8 cellular contexts compared by ENCODE assay signal in genomic region chr6:7146079-7146828, GRCh38. TPM values are rescaled to one million over a fixed set of nuclear protein-coding genes. Genes with fewer than 3 reads are reported as not detected.
DNase-seq lines count a peak whose midpoint lies in the region; ATAC-seq and TF ChIP-seq lines count a peak whose summit lies in the region.

No MANE protein-coding gene starts in this region.

- H3K36me3 Mint-ChIP-seq in activated CD8-positive, alpha-beta T cell treated with anti-CD3 and anti-CD28 coated beads for 36 hours (ENCODE audit: low read depth): peaks cover 3% of the 10 kb centered on the region

- H3K4me3 ChIP-seq in Jurkat, Clone E6-1 (ENCODE audit: low read length): peak overlapping the region; percentile 38

- no peak for TF ChIP-seq CTCF in GM20000 (IDR thresholded peaks at IDR 0.05; ENCODE audit: extremely low read depth, missing control alignments)
- no peak for TF ChIP-seq CTCF in activated CD8-positive, alpha-beta T cell treated with anti-CD3 and anti-CD28 coated beads for 36 hours (IDR thresholded peaks at IDR 0.05)

- peak overlapping the region; percentile 84 for H3K27ac Mint-ChIP-seq in activated CD8-positive, alpha-beta T cell treated with anti-CD3 and anti-CD28 coated beads for 36 hours

- ATAC-seq in activated CD8-positive, alpha-beta T cell treated with anti-CD3 and anti-CD28 coated beads for 36 hours: peak; percentile 66

- CTCF ChIA-PET in activated CD8-positive, alpha-beta T cell treated with anti-CD3 and anti-CD28 coated beads for 36 hours (lab: Charles Lee): interaction anchor here (1.3 to 1.8 kb wide), 4 partner anchors 8 to 470 kb away, joined by 3 to 6 read pairs (median 4); no protein-coding TSS in a partner anchor

- H3K4me1 Mint-ChIP-seq in activated CD8-positive, alpha-beta T cell treated with anti-CD3 and anti-CD28 coated beads for 36 hours (ENCODE audit: low read depth): peaks cover 73% of the 10 kb centered on the region

- no peaks in the 10 kb centered on the region for H3K9me3 Mint-ChIP-seq in activated CD8-positive, alpha-beta T cell treated with anti-CD3 and anti-CD28 coated beads for 36 hours

- peak; percentile 64 for DNase-seq in CD1c-positive myeloid dendritic cell (ENCODE audit: extremely low spot score)
- DNase-seq in GM20000 (ENCODE audit: low spot score): peak; percentile 38
- DNase-seq in Jurkat, Clone E6-1 (ENCODE audit: low read depth, low spot score): peak; percentile 65
- DNase-seq in activated CD8-positive, alpha-beta T cell treated with anti-CD3 and anti-CD28 coated beads for 36 hours: peak; percentile 33
- DNase-seq in globus pallidus (ENCODE audit: low spot score): peak; percentile 34
- DNase-seq in pons (ENCODE audit: low spot score): peak; percentile 51
- DNase-seq in mesenteric fat pad (ENCODE audit: low spot score): no peak
- DNase-seq in A172 (ENCODE audit: low spot score): no peak

- POLR2A ChIA-PET in activated CD8-positive, alpha-beta T cell treated with anti-CD3 and anti-CD28 coated beads for 36 hours (lab: Charles Lee): interaction anchor here (0.9 to 1.3 kb wide), 8 partner anchors 10 to 264 kb away, joined by 3 to 6 read pairs (median 4); partner anchors contain the start of gene RREB1

- intact Hi-C loops in activated CD8-positive, alpha-beta T cell treated with anti-CD3 and anti-CD28 coated beads for 36 hours (cut with micrococcal nuclease): no loop called here

- H3K4me3 Mint-ChIP-seq in activated CD8-positive, alpha-beta T cell treated with anti-CD3 and anti-CD28 coated beads for 36 hours: peak overlapping the region; percentile 53

- no peaks in the 10 kb centered on the region for H3K27me3 Mint-ChIP-seq in activated CD8-positive, alpha-beta T cell treated with anti-CD3 and anti-CD28 coated beads for 36 hours

RNA-seq across cellular contexts. Expression of gene RREB1, which starts 38.5 kb away (rescaled TPM):
- 10.5 TPM for polyA plus RNA-seq in Jurkat, Clone E6-1 (2012; ENCODE audit: insufficient read depth, insufficient read length)
- total RNA-seq in activated CD8-positive, alpha-beta T cell treated with anti-CD3 and anti-CD28 coated beads for 36 hours: 10 to 100 TPM; 18.7 to 19.7 TPM
- 94.5 TPM for total RNA-seq in mesenteric fat pad
- 5.1 and 7.3 TPM in 2 replicates for total RNA-seq in A172 (2014; rRNA removed; shearing (Covaris generic))

Comparison
In these comparisons a context has a peak if more than half of its experiments do, and no peak if none do; other contexts are left out.
1. DNase-seq: peak in CD1c-positive myeloid dendritic cell (single experiment), GM20000 (single experiment), Jurkat, Clone E6-1 (single experiment), activated CD8-positive, alpha-beta T cell treated with anti-CD3 and anti-CD28 coated beads for 36 hours (single experiment), globus pallidus (single experiment) and pons (single experiment); none in mesenteric fat pad (single experiment) and A172 (single experiment).